9 cellular contexts compared by ENCODE assay signal in genomic region chr10:17665742-17666141, GRCh38. TPM values are rescaled to one million over a fixed set of nuclear protein-coding genes. Genes with fewer than 3 reads are reported as not detected.
DNase-seq lines count a peak whose midpoint lies in the region; ATAC-seq, FAIRE-seq and TF ChIP-seq lines count a peak whose summit lies in the region.
"Had no signal": no experiment of that assay in that cellular context is flagged by ENCODE, and none has a peak within 500 bp of the region (broad histone marks: within the 10 kb centered on the region; RNA-seq: fewer than 3 reads in every experiment).

No MANE protein-coding gene starts in this region.

- no peak for FAIRE-seq in bronchial epithelial cell (lab: Jason Lieb, UNC)
- FAIRE-seq in small intestine (lab: Jason Lieb, UNC), result no peak

- H3K4me1 ChIP-seq in thoracic aorta (ENCODE audit: control insufficient read depth in 1 of 2, low read depth in 2 of 2) (peaks cover 8 to 15% of the 10 kb centered on the region in 2 donors), small intestine (ENCODE audit: control insufficient read depth in 2 of 2, insufficient read depth in 1 of 2, low read depth in 1 of 2, low read length in 1 of 2) (no peaks in the 10 kb centered on the region)

- H3K27ac ChIP-seq in thoracic aorta (peak overlapping the region; percentile 39 to 71), small intestine (ENCODE audit: low read depth in 1 of 2, low read length in 1 of 2) (no peak overlapping the region)

- peak; percentile 89 for ATAC-seq in thoracic aorta (ENCODE audit: insufficient number of reproducible peaks, low FRiP score, low read depth)

- H3K4me3 ChIP-seq in bronchial epithelial cell (ENCODE audit: low read depth, low read length) (no peak overlapping the region), thoracic aorta (peak overlapping the region; percentile 46), small intestine (ENCODE audit: low read depth in 1 of 2, low read length in 2 of 2) (no peak overlapping the region)

- H3K27me3 ChIP-seq in bronchial epithelial cell (ENCODE audit: control insufficient read depth, insufficient read depth, low read length) (no peaks in the 10 kb centered on the region), thoracic aorta (replicated peaks; ENCODE audit: insufficient read depth) (no peaks in the 10 kb centered on the region), small intestine (ENCODE audit: control insufficient read depth in 2 of 2, insufficient read depth in 2 of 2, low read length in 2 of 2) (no peaks in the 10 kb centered on the region)

- H3K36me3 ChIP-seq in bronchial epithelial cell (ENCODE audit: control insufficient read depth, insufficient read depth, low read length) (no peaks in the 10 kb centered on the region), thoracic aorta (no peaks in the 10 kb centered on the region), small intestine (ENCODE audit: control insufficient read depth in 2 of 2, insufficient read depth in 2 of 2, low read length in 2 of 2) (peaks cover 0 to 2% of the 10 kb centered on the region in 2 donors)

- 48 to 82% (median 69%) methylated on average over 4 of the region's 4 CpGs for WGBS in small intestine, 3 donors

- TF ChIP-seq CTCF in bronchial epithelial cell (IDR thresholded peaks at IDR 0.05; ENCODE audit: insufficient read depth, low read length, severe bottlenecking), result no peak
- no peak for TF ChIP-seq CTCF in thoracic aorta (IDR thresholded peaks at IDR 0.05)

- DNase-seq in HS-27A (ENCODE audit: low read depth) (peak; percentile 51), bronchial epithelial cell (ENCODE audit: low read depth) (peak; percentile 92), kidney glomerular epithelial cell (lab: John Stamatoyannopoulos, UW) (peak; percentile 72), thoracic aorta (ENCODE audit: low spot score) (no peak), NCI-H2196 treated with DMSO at 0.1 percent for 48 hours (lab: John Stamatoyannopoulos, UW; ENCODE audit: unreplicated experiment) (no peak), small intestine (no peak), NCI-H2107 treated with DMSO at 0.1 percent for 48 hours (lab: John Stamatoyannopoulos, UW; ENCODE audit: unreplicated experiment) (no peak), HuH-7 (ENCODE audit: low spot score) (no peak)
- DNase-seq: stimulated activated CD4-positive, alpha-beta T cell treated with anti-CD3 and anti-CD28 coated beads, Interleukin-12 subunit alpha, Interleukin-12 subunit beta, amount 100 ng/mL, for 4 hours had no signal

- H3K9me3 ChIP-seq in thoracic aorta (no peaks in the 10 kb centered on the region), small intestine (ENCODE audit: control insufficient read depth, low read depth) (no peaks in the 10 kb centered on the region)

RNA-seq across cellular contexts. Expression of gene STAM, which starts 21.8 kb away (rescaled TPM):
- total RNA-seq in bronchial epithelial cell (21.9 and 31.6 TPM in 2 replicates), thoracic aorta (10 to 100 TPM; 26.1 to 28.4 TPM)
- 10 to 100 TPM in 2 of 3 donors, 1 to 10 TPM in 1; 8.4 to 11.4 (median 10.3) TPM for polyA plus RNA-seq in small intestine

RNA-seq across cellular contexts. Expression of gene HACD1, which starts 48.6 kb away (rescaled TPM):
- total RNA-seq in bronchial epithelial cell, result 22.1 and 24.6 TPM in 2 replicates
- 100 to 1,000 TPM in 1 of 2 donors, 10 to 100 TPM in 1; 82.2 to 109 TPM for total RNA-seq in thoracic aorta
- polyA plus RNA-seq in small intestine, result 1 to 10 TPM in 2 of 3 donors, not detected in 1; 3.0 to 4.7 TPM

Comparison
In these comparisons a context has a peak if more than half of its experiments do, and no peak if none do; other contexts are left out.
1. DNase-seq: peak in HS-27A (single experiment), bronchial epithelial cell (single experiment) and kidney glomerular epithelial cell (single experiment); none in thoracic aorta (single experiment), NCI-H2196 treated with DMSO at 0.1 percent for 48 hours (single experiment), small intestine (single experiment), NCI-H2107 treated with DMSO at 0.1 percent for 48 hours (single experiment) and HuH-7 (single experiment).
2. H3K27ac ChIP-seq: peak in thoracic aorta (2 of 2); none in small intestine (0 of 2).